1 cellular context compared by ENCODE assay signal in genomic region chr21:46307625-46308024, GRCh38.
TF ChIP-seq lines count a peak whose summit lies in the region.

No MANE protein-coding gene starts in this region.

TF ChIP-seq in SK-N-SH treated with all-trans-retinoic acid at 6 μM for 48 hours, 23 proteins besides CTCF, POLR2A, EP300 and RAD21:
- TF ChIP-seq OSR1 (CRISPR knock-in tag; IDR thresholded peaks at IDR 0.05) (no peak), GLIS3 (CRISPR knock-in tag; IDR thresholded peaks at IDR 0.05) (no peak), BACH2 (CRISPR knock-in tag; IDR thresholded peaks at IDR 0.05; ENCODE audit: borderline replicate concordance) (no peak), ZC3H10 (CRISPR knock-in tag; IDR thresholded peaks at IDR 0.05) (no peak), TOX (CRISPR knock-in tag; IDR thresholded peaks at IDR 0.05; ENCODE audit: borderline replicate concordance) (no peak), PATZ1 (CRISPR knock-in tag; IDR thresholded peaks at IDR 0.05; ENCODE audit: borderline replicate concordance) (no peak), ZFP30 (CRISPR knock-in tag; IDR thresholded peaks at IDR 0.05) (no peak), CREB5 (CRISPR knock-in tag; IDR thresholded peaks at IDR 0.05; ENCODE audit: low read depth) (no peak), ESRRG (CRISPR knock-in tag; IDR thresholded peaks at IDR 0.05) (no peak), CSDC2 (CRISPR knock-in tag; IDR thresholded peaks at IDR 0.05) (no peak), RARB (CRISPR knock-in tag; IDR thresholded peaks at IDR 0.05) (no peak), CSRNP3 (CRISPR knock-in tag; IDR thresholded peaks at IDR 0.05) (no peak), POU6F1 (CRISPR knock-in tag; IDR thresholded peaks at IDR 0.05; ENCODE audit: borderline replicate concordance, low read depth) (no peak), ISL1 (CRISPR knock-in tag; IDR thresholded peaks at IDR 0.05) (no peak), ZFP3 (CRISPR knock-in tag; IDR thresholded peaks at IDR 0.05) (no peak)
